Comparison of ENCODE assay signal across 39 cellular contexts in the genomic region with DNA sequence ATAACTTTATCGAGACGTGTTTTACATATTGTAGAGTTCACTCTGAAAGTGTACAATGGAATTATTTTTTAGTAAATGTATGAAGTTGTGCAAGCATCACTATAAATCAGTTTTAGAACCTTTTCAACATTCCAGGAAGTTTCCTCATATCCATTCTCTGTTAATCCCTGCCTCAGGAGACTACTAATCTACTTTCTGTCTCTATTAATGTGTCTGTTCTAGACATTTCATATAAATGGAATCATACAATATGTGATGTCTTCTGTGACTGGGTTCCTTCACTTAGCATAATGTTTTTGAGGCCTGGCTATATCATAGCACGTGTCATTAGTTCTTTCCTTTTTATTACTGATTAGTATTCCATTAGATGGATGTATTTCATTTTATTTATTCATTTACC. TPM values are rescaled to one million over a fixed set of nuclear protein-coding genes. Genes with fewer than 3 reads are reported as not detected.
"Had no signal": no experiment of that assay in that cellular context is flagged by ENCODE, and none has a peak within 500 bp of the region (broad histone marks: within the 10 kb centered on the region; RNA-seq: fewer than 3 reads in every experiment).

No MANE protein-coding gene starts in this region.

- H3K4me3 ChIP-seq: ascending aorta, cardiac muscle cell had no signal

- H3K9me3 ChIP-seq: ascending aorta had no signal

- ATAC-seq: activated CD4-positive, alpha-beta T cell treated with anti-CD3 and anti-CD28 coated beads for 36 hours; activated CD4-positive, CD25-positive, alpha-beta regulatory T cell treated with anti-CD3 and anti-CD28 coated beads, Interleukin-2, amount 50 U/mL, for 24 hours; activated CD8-positive, alpha-beta memory T cell treated with anti-CD3 and anti-CD28 coated beads, Interleukin-2, amount 10 ng/mL, durations not matched to agents 7 days and 5 days; activated CD8-positive, alpha-beta T cell treated with anti-CD3 and anti-CD28 coated beads, Interleukin-2, amount 10 ng/mL, durations not matched to agents 7 days and 5 days; activated naive CD8-positive, alpha-beta T cell treated with anti-CD3 and anti-CD28 coated beads, Interleukin-2, amount 50 U/mL, for 24 hours; WTC11 had no signal

- H3K36me3 ChIP-seq: ascending aorta, cardiac muscle cell, WERI-Rb-1 had no signal

- H3K27me3 ChIP-seq: ascending aorta, cardiac muscle cell had no signal

- H3K4me1 Mint-ChIP-seq: activated CD4-positive, alpha-beta memory T cell treated with anti-CD3 and anti-CD28 coated beads, Interleukin-2, amount 10 ng/mL, durations not matched to agents 7 days and 5 days; activated CD4-positive, alpha-beta T cell treated with anti-CD3 and anti-CD28 coated beads for 36 hours; activated CD4-positive, alpha-beta T cell treated with anti-CD3 and anti-CD28 coated beads, Interleukin-2, amount 10 ng/mL, durations not matched to agents 7 days and 5 days; activated CD8-positive, alpha-beta memory T cell treated with anti-CD3 and anti-CD28 coated beads, Interleukin-2, amount 10 ng/mL, durations not matched to agents 7 days and 5 days; activated naive CD4-positive, alpha-beta T cell treated with anti-CD3 and anti-CD28 coated beads, Interleukin-2, amount 10 ng/mL, durations not matched to agents 7 days and 5 days; activated naive CD4-positive, alpha-beta T cell treated with anti-CD3 and anti-CD28 coated beads, Interleukin-2, amount 50 U/mL, for 24 hours; activated naive CD8-positive, alpha-beta T cell treated with anti-CD3 and anti-CD28 coated beads, Interleukin-2, amount 10 ng/mL, durations not matched to agents 7 days and 5 days; activated naive CD8-positive, alpha-beta T cell treated with anti-CD3 and anti-CD28 coated beads, Interleukin-2, amount 50 U/mL, for 24 hours; central memory CD8-positive, alpha-beta T cell; WTC11 had no signal

- H3K27ac ChIP-seq: ascending aorta, cardiac muscle cell, WERI-Rb-1 had no signal

- H3K27me3 Mint-ChIP-seq: activated CD8-positive, alpha-beta memory T cell treated with anti-CD3 and anti-CD28 coated beads, Interleukin-2, amount 10 ng/mL, durations not matched to agents 7 days and 5 days; activated naive CD4-positive, alpha-beta T cell treated with anti-CD3 and anti-CD28 coated beads, Interleukin-2, amount 10 ng/mL, durations not matched to agents 7 days and 5 days; activated naive CD4-positive, alpha-beta T cell treated with anti-CD3 and anti-CD28 coated beads, Interleukin-2, amount 50 U/mL, for 24 hours; activated T-cell treated with anti-CD3 and anti-CD28 coated beads, Interleukin-2, amount 50 U/mL, for 24 hours; brain; central memory CD8-positive, alpha-beta T cell had no signal

- H3K9me3 Mint-ChIP-seq: activated CD4-positive, alpha-beta memory T cell treated with anti-CD3 and anti-CD28 coated beads, Interleukin-2, amount 10 ng/mL, durations not matched to agents 7 days and 5 days; activated CD4-positive, alpha-beta T cell treated with anti-CD3 and anti-CD28 coated beads, Interleukin-2, amount 10 ng/mL, durations not matched to agents 7 days and 5 days; activated naive CD4-positive, alpha-beta T cell treated with anti-CD3 and anti-CD28 coated beads, Interleukin-2, amount 10 ng/mL, durations not matched to agents 7 days and 5 days; activated naive CD4-positive, alpha-beta T cell treated with anti-CD3 and anti-CD28 coated beads, Interleukin-2, amount 50 U/mL, for 24 hours; activated naive CD8-positive, alpha-beta T cell treated with anti-CD3 and anti-CD28 coated beads, Interleukin-2, amount 10 ng/mL, durations not matched to agents 7 days and 5 days; activated naive CD8-positive, alpha-beta T cell treated with anti-CD3 and anti-CD28 coated beads, Interleukin-2, amount 50 U/mL, for 24 hours; activated T-cell treated with anti-CD3 and anti-CD28 coated beads, Interleukin-2, amount 50 U/mL, for 24 hours; activated T-helper 2 cell treated with anti-CD3 and anti-CD28 coated beads, Interferon-gamma antibody, Interleukin-2, Interleukin-4, amounts not matched to agents 10 μg/mL and 5 μg/mL and 100 μg/mL, durations not matched to agents 14 hours and 24 hours and 36 hours; brain; central memory CD8-positive, alpha-beta T cell; T-helper 1 cell treated with Interleukin-12 subunit alpha and Interleukin-12 subunit beta and Interleukin-4 antibody, amounts not matched to agents 30 μg/mL and 1 μg/mL, for 36 hours; T-helper 2 cell treated with Interferon-gamma antibody and Interleukin-4, amounts not matched to agents 5 μg/mL and 100 μg/mL, for 36 hours; WTC11 had no signal

- H3K27ac Mint-ChIP-seq: activated CD4-positive, alpha-beta memory T cell treated with anti-CD3 and anti-CD28 coated beads, Interleukin-2, amount 10 ng/mL, durations not matched to agents 7 days and 5 days; activated CD4-positive, alpha-beta T cell treated with anti-CD3 and anti-CD28 coated beads for 36 hours; activated CD4-positive, alpha-beta T cell treated with anti-CD3 and anti-CD28 coated beads, Interleukin-2, amount 10 ng/mL, durations not matched to agents 7 days and 5 days; activated CD8-positive, alpha-beta memory T cell treated with anti-CD3 and anti-CD28 coated beads, Interleukin-2, amount 10 ng/mL, durations not matched to agents 7 days and 5 days; activated CD8-positive, alpha-beta T cell treated with anti-CD3 and anti-CD28 coated beads, Interleukin-2, amount 10 ng/mL, durations not matched to agents 7 days and 5 days; activated naive CD4-positive, alpha-beta T cell treated with anti-CD3 and anti-CD28 coated beads, Interleukin-2, amount 10 ng/mL, durations not matched to agents 7 days and 5 days; activated naive CD4-positive, alpha-beta T cell treated with anti-CD3 and anti-CD28 coated beads, Interleukin-2, amount 50 U/mL, for 24 hours; activated naive CD8-positive, alpha-beta T cell; activated naive CD8-positive, alpha-beta T cell treated with anti-CD3 and anti-CD28 coated beads, Interleukin-2, amount 10 ng/mL, durations not matched to agents 7 days and 5 days; activated naive CD8-positive, alpha-beta T cell treated with anti-CD3 and anti-CD28 coated beads, Interleukin-2, amount 50 U/mL, for 24 hours; activated T-cell treated with anti-CD3 and anti-CD28 coated beads, Interleukin-2, amount 50 U/mL, for 24 hours; activated T-helper 2 cell treated with anti-CD3 and anti-CD28 coated beads, Interferon-gamma antibody, Interleukin-2, Interleukin-4, amounts not matched to agents 10 μg/mL and 5 μg/mL and 100 μg/mL, durations not matched to agents 14 hours and 24 hours and 36 hours; brain; T-helper 1 cell treated with Interleukin-12 subunit alpha and Interleukin-12 subunit beta and Interleukin-4 antibody, amounts not matched to agents 30 μg/mL and 1 μg/mL, for 36 hours; T-helper 2 cell treated with Interferon-gamma antibody and Interleukin-4, amounts not matched to agents 5 μg/mL and 100 μg/mL, for 36 hours; WTC11 had no signal

- H3K36me3 Mint-ChIP-seq: activated CD8-positive, alpha-beta memory T cell treated with anti-CD3 and anti-CD28 coated beads, Interleukin-2, amount 10 ng/mL, durations not matched to agents 7 days and 5 days; activated naive CD4-positive, alpha-beta T cell treated with anti-CD3 and anti-CD28 coated beads, Interleukin-2, amount 10 ng/mL, durations not matched to agents 7 days and 5 days; activated naive CD4-positive, alpha-beta T cell treated with anti-CD3 and anti-CD28 coated beads, Interleukin-2, amount 50 U/mL, for 24 hours; activated naive CD8-positive, alpha-beta T cell; activated naive CD8-positive, alpha-beta T cell treated with anti-CD3 and anti-CD28 coated beads, Interleukin-2, amount 10 ng/mL, durations not matched to agents 7 days and 5 days; brain; WTC11 had no signal

- DNase-seq: activated CD4-positive, alpha-beta memory T cell treated with anti-CD3 and anti-CD28 coated beads, Interleukin-2, amount 10 ng/mL, durations not matched to agents 7 days and 5 days; activated CD4-positive, alpha-beta T cell treated with anti-CD3 and anti-CD28 coated beads for 1 hour; activated CD4-positive, alpha-beta T cell treated with anti-CD3 and anti-CD28 coated beads for 36 hours; activated CD4-positive, alpha-beta T cell treated with anti-CD3 and anti-CD28 coated beads for 48 hours; activated CD4-positive, alpha-beta T cell treated with anti-CD3 and anti-CD28 coated beads, Interleukin-2, amount 10 ng/mL, durations not matched to agents 7 days and 5 days; activated CD4-positive, alpha-beta T cell treated with anti-CD3 and anti-CD28 coated beads, Interleukin-2, amount 50 U/mL, for 48 hours; activated CD4-positive, CD25-positive, alpha-beta regulatory T cell; activated CD8-positive, alpha-beta memory T cell treated with anti-CD3 and anti-CD28 coated beads for 24 hours; activated CD8-positive, alpha-beta memory T cell treated with anti-CD3 and anti-CD28 coated beads, Interleukin-2, amount 10 ng/mL, durations not matched to agents 7 days and 5 days; activated CD8-positive, alpha-beta memory T cell treated with anti-CD3 and anti-CD28 coated beads, Interleukin-2, amount 50 U/mL, for 48 hours; activated CD8-positive, alpha-beta T cell treated with anti-CD3 and anti-CD28 coated beads, Interleukin-2, amount 10 ng/mL, durations not matched to agents 7 days and 5 days; activated effector memory CD4-positive, alpha-beta T cell treated with Interleukin-2 at 50 U/mL for 16 hours; activated gamma-delta T cell; activated naive CD4-positive, alpha-beta T cell treated with anti-CD3 and anti-CD28 coated beads, Interleukin-2, amount 10 ng/mL, durations not matched to agents 7 days and 5 days; activated naive CD4-positive, alpha-beta T cell treated with Interleukin-2 at 50 U/mL for 16 hours; activated naive CD8-positive, alpha-beta T cell treated with anti-CD3 and anti-CD28 coated beads, Interleukin-2, amount 10 ng/mL, durations not matched to agents 7 days and 5 days; activated naive CD8-positive, alpha-beta T cell treated with anti-CD3 and anti-CD28 coated beads, Interleukin-2, amount 50 U/mL, for 24 hours; activated T-cell treated with anti-CD3 and anti-CD28 coated beads, Interleukin-2, amount 50 U/mL, for 24 hours; activated T-cell treated with anti-CD3 and anti-CD28 coated beads, Interleukin-2, amount 50 U/mL, for 48 hours; amygdala; anterior cingulate cortex; caudate nucleus; cerebellar nuclear complex; T-helper 1 cell; T-helper 2 cell; T-helper 9 cell; WERI-Rb-1 had no signal

- H3K4me3 Mint-ChIP-seq: activated CD4-positive, alpha-beta memory T cell treated with anti-CD3 and anti-CD28 coated beads, Interleukin-2, amount 10 ng/mL, durations not matched to agents 7 days and 5 days; activated CD4-positive, alpha-beta T cell treated with anti-CD3 and anti-CD28 coated beads for 36 hours; activated CD4-positive, alpha-beta T cell treated with anti-CD3 and anti-CD28 coated beads, Interleukin-2, amount 10 ng/mL, durations not matched to agents 7 days and 5 days; activated CD8-positive, alpha-beta memory T cell treated with anti-CD3 and anti-CD28 coated beads, Interleukin-2, amount 10 ng/mL, durations not matched to agents 7 days and 5 days; activated CD8-positive, alpha-beta T cell treated with anti-CD3 and anti-CD28 coated beads, Interleukin-2, amount 10 ng/mL, durations not matched to agents 7 days and 5 days; activated naive CD4-positive, alpha-beta T cell treated with anti-CD3 and anti-CD28 coated beads, Interleukin-2, amount 10 ng/mL, durations not matched to agents 7 days and 5 days; activated naive CD4-positive, alpha-beta T cell treated with anti-CD3 and anti-CD28 coated beads, Interleukin-2, amount 50 U/mL, for 24 hours; activated naive CD8-positive, alpha-beta T cell; activated naive CD8-positive, alpha-beta T cell treated with anti-CD3 and anti-CD28 coated beads, Interleukin-2, amount 10 ng/mL, durations not matched to agents 7 days and 5 days; activated naive CD8-positive, alpha-beta T cell treated with anti-CD3 and anti-CD28 coated beads, Interleukin-2, amount 50 U/mL, for 24 hours; activated T-cell treated with anti-CD3 and anti-CD28 coated beads, Interleukin-2, amount 50 U/mL, for 24 hours; brain; central memory CD8-positive, alpha-beta T cell; T-helper 1 cell treated with Interleukin-12 subunit alpha and Interleukin-12 subunit beta and Interleukin-4 antibody, amounts not matched to agents 30 μg/mL and 1 μg/mL, for 36 hours; T-helper 2 cell treated with Interferon-gamma antibody and Interleukin-4, amounts not matched to agents 5 μg/mL and 100 μg/mL, for 36 hours; WTC11 had no signal

- H3K4me1 ChIP-seq: ascending aorta had no signal

RNA-seq across cellular contexts. Expression of a gene that starts 17.0 kb away (rescaled TPM):
- total RNA-seq: activated CD4-positive, alpha-beta memory T cell treated with anti-CD3 and anti-CD28 coated beads, Interleukin-2, amount 10 ng/mL, durations not matched to agents 7 days and 5 days; activated CD4-positive, alpha-beta T cell treated with anti-CD3 and anti-CD28 coated beads for 36 hours; activated CD4-positive, alpha-beta T cell treated with anti-CD3 and anti-CD28 coated beads, Interleukin-2, amount 10 ng/mL, durations not matched to agents 7 days and 5 days; activated CD8-positive, alpha-beta memory T cell treated with anti-CD3 and anti-CD28 coated beads, Interleukin-2, amount 10 ng/mL, durations not matched to agents 7 days and 5 days; activated CD8-positive, alpha-beta T cell treated with anti-CD3 and anti-CD28 coated beads, Interleukin-2, amount 10 ng/mL, durations not matched to agents 7 days and 5 days; activated naive CD8-positive, alpha-beta T cell treated with anti-CD3 and anti-CD28 coated beads, Interleukin-2, amount 10 ng/mL, durations not matched to agents 7 days and 5 days; activated T-helper 2 cell treated with anti-CD3 and anti-CD28 coated beads, Interferon-gamma antibody, Interleukin-2, Interleukin-4, amounts not matched to agents 10 μg/mL and 5 μg/mL and 100 μg/mL, durations not matched to agents 14 hours and 24 hours and 36 hours; bronchial epithelial cell had no signal
